ENCODE assay signal across 17 cellular contexts in the genomic region with DNA sequence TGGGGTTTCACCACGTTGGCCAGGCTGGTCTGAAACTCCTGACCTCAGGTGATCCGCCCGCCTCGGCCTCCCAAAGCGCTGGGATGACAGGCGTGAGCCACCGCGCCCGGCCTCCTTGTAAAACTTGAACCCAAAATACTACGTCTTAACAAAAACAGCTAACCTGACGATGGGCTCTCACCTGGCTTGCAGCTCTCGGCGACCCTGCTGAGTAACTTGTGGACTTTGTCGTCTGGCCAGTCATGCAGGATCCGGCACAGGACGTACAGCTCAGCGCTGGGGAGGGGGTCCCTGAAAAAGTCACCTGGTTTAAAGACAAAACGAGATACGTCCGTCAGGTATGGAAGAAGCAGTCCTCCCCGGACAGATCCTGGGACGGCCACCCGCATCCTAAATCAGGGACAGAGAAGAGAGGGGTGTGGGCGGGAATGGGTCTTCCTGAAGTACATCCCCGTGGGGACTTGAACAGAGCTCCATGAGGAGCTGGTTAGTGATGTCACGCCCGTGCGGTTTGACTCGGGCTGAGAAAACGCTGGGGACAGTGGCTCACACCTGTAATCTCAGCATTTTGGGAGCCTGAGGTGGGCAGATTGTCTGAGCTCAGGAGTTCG.
"Had no signal": no experiment of that assay in that cellular context is flagged by ENCODE, and none has a peak within 500 bp of the region (broad histone marks: within the 10 kb centered on the region; RNA-seq: fewer than 3 reads in every experiment).

No MANE protein-coding gene starts in this region.

- DNase-seq: activated CD4-positive, alpha-beta memory T cell treated with anti-CD3 and anti-CD28 coated beads for 36 hours; activated gamma-delta T cell treated with Interleukin-2 at 50 U/mL for 16 hours; activated T-cell treated with anti-CD3 and anti-CD28 coated beads, Interleukin-2, amount 50 U/mL, for 4 hours; amniotic stem cell; dermis blood vessel endothelial cell; effector memory CD4-positive, alpha-beta T cell; esophagus squamous epithelium; heart right ventricle; kidney glomerular epithelial cell; natural killer cell; stimulated activated CD8-positive, alpha-beta memory T cell treated with anti-CD3 and anti-CD28 coated beads, Interleukin-4, amount 100 ng/mL, for 48 hours; stimulated activated naive CD8-positive, alpha-beta T cell treated with anti-CD3 and anti-CD28 coated beads, Interleukin-15, Interleukin-2, amounts not matched to agents 100 U/mL and 50 U/mL, for 24 hours; substantia nigra; SW 1271; T-helper 2 cell; WERI-Rb-1 had no signal

- H3K27me3 Mint-ChIP-seq: activated CD4-positive, alpha-beta memory T cell treated with anti-CD3 and anti-CD28 coated beads for 36 hours had no signal

- H3K27ac Mint-ChIP-seq: activated CD4-positive, alpha-beta memory T cell treated with anti-CD3 and anti-CD28 coated beads for 36 hours had no signal

- ATAC-seq: activated naive CD4-positive, alpha-beta T cell treated with anti-CD3 and anti-CD28 coated beads, Interleukin-2, amount 50 U/mL, for 72 hours; activated T-cell treated with anti-CD3 and anti-CD28 coated beads, Interleukin-2, amount 50 U/mL, for 4 hours; natural killer cell; stimulated activated naive CD8-positive, alpha-beta T cell treated with anti-CD3 and anti-CD28 coated beads, Interleukin-15, Interleukin-2, amounts not matched to agents 100 U/mL and 50 U/mL, for 24 hours had no signal

- H3K9me3 Mint-ChIP-seq: activated CD4-positive, alpha-beta memory T cell treated with anti-CD3 and anti-CD28 coated beads for 36 hours; activated naive CD4-positive, alpha-beta T cell treated with anti-CD3 and anti-CD28 coated beads, Interleukin-2, amount 50 U/mL, for 72 hours; activated T-cell treated with anti-CD3 and anti-CD28 coated beads, Interleukin-2, amount 50 U/mL, for 4 hours; natural killer cell had no signal

- H3K4me3 Mint-ChIP-seq: activated CD4-positive, alpha-beta memory T cell treated with anti-CD3 and anti-CD28 coated beads for 36 hours; activated T-cell treated with anti-CD3 and anti-CD28 coated beads, Interleukin-2, amount 50 U/mL, for 4 hours; natural killer cell had no signal
